In genomic region chr16:3458278-3458851, GRCh38 we compare ENCODE assay signal across 7 cellular contexts. TPM values are rescaled to one million over a fixed set of nuclear protein-coding genes. Genes with fewer than 3 reads are reported as not detected.
DNase-seq lines count a peak whose midpoint lies in the region; ATAC-seq and TF ChIP-seq lines count a peak whose summit lies in the region.

No MANE protein-coding gene starts in this region.

- peaks cover 49% of the 10 kb centered on the region for H3K4me1 Mint-ChIP-seq in chondrocyte (ENCODE audit: low read depth)

- no peaks in the 10 kb centered on the region for H4K20me1 ChIP-seq in OCI-LY1 (ENCODE audit: insufficient read depth, low read length)

- H2AFZ ChIP-seq in OCI-LY1 (ENCODE audit: low read length), result no peak overlapping the region

- H3K27me3 Mint-ChIP-seq in chondrocyte (ENCODE audit: low read depth), result no peaks in the 10 kb centered on the region

- H3K4me1 ChIP-seq in ES-I3 (ENCODE audit: insufficient read depth, low read length) (peaks cover 19% of the 10 kb centered on the region), OCI-LY1 (ENCODE audit: insufficient read depth, low read length, severe bottlenecking) (peaks cover 38% of the 10 kb centered on the region), tibial nerve (peaks cover 0 to 67% (median 38%) of the 10 kb centered on the region in 4 donors)

- H3K27ac ChIP-seq in OCI-LY1 (ENCODE audit: low read depth, low read length, poor library complexity, severe bottlenecking) (peak overlapping the region; percentile 52), tibial nerve (peak overlapping the region; percentile 91 to 96 (median 94))

- H3K9me3 ChIP-seq in ES-I3 (ENCODE audit: control insufficient read depth, insufficient read depth, low read length), result no peaks in the 10 kb centered on the region
- H3K9me3 ChIP-seq in OCI-LY1 (ENCODE audit: low read length), result no peaks in the 10 kb centered on the region
- no peaks in the 10 kb centered on the region for H3K9me3 ChIP-seq in tibial nerve

- H3K27me3 ChIP-seq in OCI-LY1 (ENCODE audit: insufficient read depth, low read length), result no peaks in the 10 kb centered on the region
- H3K27me3 ChIP-seq in tibial nerve, result no peaks in the 10 kb centered on the region

- H3F3A ChIP-seq in OCI-LY1 (ENCODE audit: insufficient read depth, low read length), result no peaks in the 10 kb centered on the region

- DNase-seq in chondrocyte (ENCODE audit: low spot score) (no peak), medulla oblongata (ENCODE audit: extremely low spot score) (peak; percentile 32), tibial nerve (ENCODE audit: low spot score in 2 of 2) (no peak), ureter (ENCODE audit: low spot score) (no peak)

- H3K27ac Mint-ChIP-seq in chondrocyte (ENCODE audit: unreplicated experiment), result peak overlapping the region; percentile 94

- WGBS in tibial nerve, 2 donors, result 0 to 1% methylated on average over 14 to 31 of the region's 47 CpGs

- TF ChIP-seq CTCF in OCI-LY1 (IDR thresholded peaks at IDR 0.05; ENCODE audit: low read length) (no peak), chondrocyte (IDR thresholded peaks at IDR 0.05) (no peak), tibial nerve (IDR thresholded peaks at IDR 0.05) (no peak)

- no peaks in the 10 kb centered on the region for H3K9me3 Mint-ChIP-seq in chondrocyte (ENCODE audit: low read depth)

- H3K4me3 ChIP-seq in OCI-LY1 (ENCODE audit: low read depth, low read length, poor library complexity, severe bottlenecking), result peak overlapping the region; percentile 72
- peak overlapping the region; percentile 65 to 96 (median 74) for H3K4me3 ChIP-seq in tibial nerve

- H3K4me2 ChIP-seq in OCI-LY1 (ENCODE audit: low read length), result peak overlapping the region; percentile 97

- H3K36me3 ChIP-seq in ES-I3 (ENCODE audit: insufficient read depth, low read length) (no peaks in the 10 kb centered on the region), OCI-LY1 (ENCODE audit: insufficient read depth, low read length) (no peaks in the 10 kb centered on the region), tibial nerve (no peaks in the 10 kb centered on the region)

- TF ChIP-seq EP300 in tibial nerve (IDR thresholded peaks at IDR 0.05), result no peak

- ATAC-seq in GM21786 (IDR thresholded peaks at IDR 0.05; ENCODE audit: unreplicated experiment), result peak; percentile 6

- H3K9me2 ChIP-seq in OCI-LY1 (ENCODE audit: low read depth, low read length), result no peaks in the 10 kb centered on the region

- H3K9ac ChIP-seq in ES-I3 (ENCODE audit: low read depth, low read length) (peak overlapping the region; percentile 97), OCI-LY1 (ENCODE audit: low read length) (peak overlapping the region; percentile 76)

- no peaks in the 10 kb centered on the region for H3K36me3 Mint-ChIP-seq in chondrocyte (ENCODE audit: low read depth)

- H3K4me3 Mint-ChIP-seq in chondrocyte (ENCODE audit: unreplicated experiment), result peak overlapping the region; percentile 88

- H3K79me2 ChIP-seq in OCI-LY1 (ENCODE audit: insufficient read depth, low read length), result peaks cover 43% of the 10 kb centered on the region

- TF ChIP-seq POLR2A in tibial nerve (IDR thresholded peaks at IDR 0.05), result no peak

RNA-seq across cellular contexts. Expression of gene NAA60, which starts 14.9 kb away (rescaled TPM):
- 46.5 to 51.1 TPM (median 47.2 TPM) in 3 replicates for total RNA-seq in chondrocyte
- total RNA-seq in tibial nerve, result 10 to 100 TPM; 27.6 to 37.8 (median 28.0) TPM
- 54.4 TPM for total RNA-seq in ureter

RNA-seq across cellular contexts. Expression of gene ZNF597, which starts 15.1 kb away (rescaled TPM):
- 2.0 to 2.7 TPM (median 2.5 TPM) in 3 replicates for total RNA-seq in chondrocyte
- 1 to 10 TPM; 2.2 to 3.1 (median 2.7) TPM for total RNA-seq in tibial nerve
- total RNA-seq in ureter, result 4.8 TPM

RNA-seq across cellular contexts. Expression of gene C16orf90, which starts 36.9 kb away (rescaled TPM):
- total RNA-seq in chondrocyte (not detected in 3 replicates), tibial nerve (not detected), ureter (not detected)

RNA-seq across cellular contexts. Expression of gene CLUAP1, which starts 42.4 kb away (rescaled TPM):
- total RNA-seq in chondrocyte (19.3 to 21.8 TPM (median 20.6 TPM) in 3 replicates), tibial nerve (10 to 100 TPM; 22.3 to 36.9 (median 29.7) TPM), ureter (34.3 TPM)

RNA-seq across cellular contexts. Expression of gene ZNF174, which starts 57.4 kb away (rescaled TPM):
- 8.7 to 13.8 TPM (median 10.6 TPM) in 3 replicates for total RNA-seq in chondrocyte
- total RNA-seq in tibial nerve, result 10 to 100 TPM; 12.0 to 16.7 (median 13.1) TPM
- 14.5 TPM for total RNA-seq in ureter
